ENCODE assay signal across 9 cellular contexts in genomic region chr6:116352515-116353471, GRCh38. TPM values are rescaled to one million over a fixed set of nuclear protein-coding genes. Genes with fewer than 3 reads are reported as not detected.
DNase-seq lines count a peak whose midpoint lies in the region; ATAC-seq, FAIRE-seq and TF ChIP-seq lines count a peak whose summit lies in the region.
"Had no signal": no experiment of that assay in that cellular context is flagged by ENCODE, and none has a peak within 500 bp of the region (broad histone marks: within the 10 kb centered on the region; RNA-seq: fewer than 3 reads in every experiment).

No MANE protein-coding gene starts in this region.

- peak overlapping the region; percentile 80 for H3K27ac Mint-ChIP-seq in osteocyte (ENCODE audit: unreplicated experiment)
- H3K27ac Mint-ChIP-seq in naive thymus-derived CD4-positive, alpha-beta T cell, result no peak overlapping the region

- no peaks in the 10 kb centered on the region for H3K36me3 Mint-ChIP-seq in osteocyte (ENCODE audit: unreplicated experiment)
- peaks cover 0 to 3% (median 0%) of the 10 kb centered on the region in 5 donors for H3K36me3 Mint-ChIP-seq in naive thymus-derived CD4-positive, alpha-beta T cell

- H3K4me1 Mint-ChIP-seq in osteocyte (ENCODE audit: unreplicated experiment), result peaks cover 18% of the 10 kb centered on the region
- peaks cover 0 to 5% (median 0%) of the 10 kb centered on the region in 7 donors for H3K4me1 Mint-ChIP-seq in naive thymus-derived CD4-positive, alpha-beta T cell

- FAIRE-seq in GM18507 (lab: Jason Lieb, UNC), result peak; percentile 51

- no peak for TF ChIP-seq CTCF in brain microvascular endothelial cell (IDR thresholded peaks at IDR 0.05; ENCODE audit: low read depth, low read length, missing control alignments)
- TF ChIP-seq CTCF in osteocyte (IDR thresholded peaks at IDR 0.05), result no peak

- H3K4me3 ChIP-seq in brain microvascular endothelial cell (ENCODE audit: low read depth, low read length), result no peak overlapping the region
- H3K4me3 ChIP-seq in naive thymus-derived CD4-positive, alpha-beta T cell (ENCODE audit: low read length), result no peak overlapping the region

- H3K27me3 Mint-ChIP-seq in osteocyte (ENCODE audit: unreplicated experiment), result no peaks in the 10 kb centered on the region
- peaks cover 0 to 5% (median 0%) of the 10 kb centered on the region in 5 donors for H3K27me3 Mint-ChIP-seq in naive thymus-derived CD4-positive, alpha-beta T cell

- no peaks in the 10 kb centered on the region for H3K4me1 ChIP-seq in naive thymus-derived CD4-positive, alpha-beta T cell (ENCODE audit: control insufficient read depth in 2 of 2, insufficient read depth in 2 of 2, low read length in 2 of 2)

- H3K36me3 ChIP-seq in brain microvascular endothelial cell (replicated peaks), result no peaks in the 10 kb centered on the region
- H3K36me3 ChIP-seq in naive thymus-derived CD4-positive, alpha-beta T cell (ENCODE audit: control insufficient read depth in 2 of 3, insufficient read depth in 3 of 3, low read length in 3 of 3), result no peaks in the 10 kb centered on the region

- no peaks in the 10 kb centered on the region for H3K9me3 ChIP-seq in naive thymus-derived CD4-positive, alpha-beta T cell (ENCODE audit: control insufficient read depth in 2 of 3, low read length in 3 of 3)

- no peak for DNase-seq in GM18507 (ENCODE audit: extremely low spot score, insufficient read length, low read depth)
- no peak for DNase-seq in brain microvascular endothelial cell
- no peak for DNase-seq in osteocyte (ENCODE audit: extremely low spot score, unreplicated experiment)
- no peak for DNase-seq in NCI-H146 (lab: John Stamatoyannopoulos, UW)
- no peak for DNase-seq in naive thymus-derived CD4-positive, alpha-beta T cell
- DNase-seq: dermis blood vessel endothelial cell had no signal

- in situ Hi-C loops in brain microvascular endothelial cell (cut with HindIII; ENCODE audit: low pct_ligation_motif_present, low sequenced_read_pairs), result no loop called here

- no peaks in the 10 kb centered on the region for H3K27me3 ChIP-seq in brain microvascular endothelial cell (replicated peaks)
- no peaks in the 10 kb centered on the region for H3K27me3 ChIP-seq in naive thymus-derived CD4-positive, alpha-beta T cell (ENCODE audit: control insufficient read depth in 2 of 2, insufficient read depth in 2 of 2, low read length in 2 of 2)

- peak; percentile 68 for ATAC-seq in HG02763 (IDR thresholded peaks at IDR 0.05; ENCODE audit: unreplicated experiment)
- ATAC-seq in GM21737 (IDR thresholded peaks at IDR 0.05; ENCODE audit: unreplicated experiment), result no peak
- ATAC-seq in GM19328 (IDR thresholded peaks at IDR 0.05; ENCODE audit: unreplicated experiment), result no peak
- ATAC-seq in naive thymus-derived CD4-positive, alpha-beta T cell, result no peak

- H3K4me3 Mint-ChIP-seq in osteocyte (ENCODE audit: unreplicated experiment), result no peak overlapping the region
- no peak overlapping the region for H3K4me3 Mint-ChIP-seq in naive thymus-derived CD4-positive, alpha-beta T cell

- no peaks in the 10 kb centered on the region for H3K9me3 Mint-ChIP-seq in osteocyte (ENCODE audit: unreplicated experiment)
- H3K9me3 Mint-ChIP-seq in naive thymus-derived CD4-positive, alpha-beta T cell, result peaks cover 0 to 5% (median 0%) of the 10 kb centered on the region in 11 donors

- POLR2A ChIA-PET in naive thymus-derived CD4-positive, alpha-beta T cell (lab: Charles Lee), result no interaction called here

- CTCF ChIA-PET in naive thymus-derived CD4-positive, alpha-beta T cell (lab: Charles Lee), result no interaction called here

- intact Hi-C loops in naive thymus-derived CD4-positive, alpha-beta T cell (cut with micrococcal nuclease), result no loop called here

- peak overlapping the region; percentile 24 for H3K27ac ChIP-seq in brain microvascular endothelial cell
- no peak overlapping the region for H3K27ac ChIP-seq in naive thymus-derived CD4-positive, alpha-beta T cell (ENCODE audit: low read depth, low read length)

RNA-seq across cellular contexts. Expression of gene DSE, which starts 18.0 kb away (rescaled TPM):
- total RNA-seq in osteocyte, result 57.2 and 67.1 TPM in 2 replicates
- total RNA-seq in naive thymus-derived CD4-positive, alpha-beta T cell, result 10 to 100 TPM in 2 of 5 experiments, 1 to 10 TPM in 3; 3.2 to 23.0 (median 7.7) TPM
- polyA plus RNA-seq in naive thymus-derived CD4-positive, alpha-beta T cell, result 1 to 10 TPM; 4.4 to 4.8 TPM
